Comparison of ENCODE assay signal across 9 cellular contexts in the genomic region with DNA sequence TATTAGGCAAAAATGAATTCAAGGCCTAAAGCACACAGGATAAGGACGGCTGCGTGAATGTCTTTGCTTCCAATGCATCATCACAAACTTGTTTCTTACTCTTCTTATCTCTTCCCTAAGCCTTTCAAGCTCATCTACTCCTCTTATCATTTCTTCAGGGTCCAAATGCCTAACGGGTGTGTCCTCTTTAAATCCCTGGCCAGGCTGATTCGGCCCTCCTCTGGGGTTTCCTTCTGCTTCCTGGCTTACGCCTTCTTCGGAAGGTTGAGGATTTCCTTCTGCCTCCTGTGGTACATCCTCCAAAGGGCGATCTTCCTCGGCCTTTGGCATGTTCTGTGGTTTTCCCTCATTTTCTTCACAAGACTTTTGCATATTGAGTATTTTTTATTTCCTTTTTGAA. TPM values are rescaled to one million over a fixed set of nuclear protein-coding genes. Genes with fewer than 3 reads are reported as not detected.
DNase-seq lines count a peak whose midpoint lies in the region; ATAC-seq and TF ChIP-seq lines count a peak whose summit lies in the region.
"Had no signal": no experiment of that assay in that cellular context is flagged by ENCODE, and none has a peak within 500 bp of the region (broad histone marks: within the 10 kb centered on the region; RNA-seq: fewer than 3 reads in every experiment).

No MANE protein-coding gene starts in this region.

- TF ChIP-seq CTCF in AG10803 (conservative IDR thresholded peaks at IDR 0.05; ENCODE audit: low read length), result no peak
- TF ChIP-seq CTCF in OCI-LY1 (IDR thresholded peaks at IDR 0.05; ENCODE audit: low read length), result no peak

- no peaks in the 10 kb centered on the region for H3K79me2 ChIP-seq in OCI-LY1 (ENCODE audit: insufficient read depth, low read length)

- no peak for ATAC-seq in naive thymus-derived CD4-positive, alpha-beta T cell
- no peak for ATAC-seq in GM18909 (IDR thresholded peaks at IDR 0.05; ENCODE audit: poor library complexity, unreplicated experiment)

- peaks cover 7% of the 10 kb centered on the region; the same call in 1 of the 2 replicates for H3K36me3 ChIP-seq in OCI-LY1 (ENCODE audit: insufficient read depth, low read length)
- H3K36me3 ChIP-seq in ectodermal cell (ENCODE audit: control insufficient read depth, insufficient read depth, low read length), result no peaks in the 10 kb centered on the region
- no peaks in the 10 kb centered on the region for H3K36me3 ChIP-seq in naive thymus-derived CD4-positive, alpha-beta T cell (ENCODE audit: control insufficient read depth in 2 of 3, insufficient read depth in 3 of 3, low read length in 3 of 3)

- H3K27me3 Mint-ChIP-seq in naive thymus-derived CD4-positive, alpha-beta T cell, result peaks cover 0 to 6% (median 0%) of the 10 kb centered on the region in 5 donors

- H3K27me3 ChIP-seq in OCI-LY1 (ENCODE audit: insufficient read depth, low read length), result no peaks in the 10 kb centered on the region
- no peaks in the 10 kb centered on the region for H3K27me3 ChIP-seq in ectodermal cell (ENCODE audit: control insufficient read depth, insufficient read depth, low read length, poor library complexity, severe bottlenecking)
- no peaks in the 10 kb centered on the region for H3K27me3 ChIP-seq in naive thymus-derived CD4-positive, alpha-beta T cell (ENCODE audit: control insufficient read depth in 2 of 2, insufficient read depth in 2 of 2, low read length in 2 of 2)

- intact Hi-C loops in naive thymus-derived CD4-positive, alpha-beta T cell (cut with micrococcal nuclease), result loop anchor here (1.0 to 10.0 kb wide), 4 partner anchors 38 to 431 kb away; a partner anchor contains a TSS

- H3K36me3 Mint-ChIP-seq in naive thymus-derived CD4-positive, alpha-beta T cell, result peaks cover 0 to 5% (median 0%) of the 10 kb centered on the region in 5 donors

- H3K4me3 ChIP-seq in AG10803 (ENCODE audit: low read length) (peak overlapping the region; percentile 75), OCI-LY1 (ENCODE audit: low read depth, low read length, poor library complexity, severe bottlenecking) (peak overlapping the region; percentile 83), ectodermal cell (ENCODE audit: insufficient read depth, low read depth, low read length) (peak overlapping the region; percentile 68)
- H3K4me3 ChIP-seq in naive thymus-derived CD4-positive, alpha-beta T cell (ENCODE audit: low read length), result peak overlapping the region; percentile 85

- H3K4me2 ChIP-seq in OCI-LY1 (ENCODE audit: low read length), result peak overlapping the region; percentile 72

- peaks cover 12 to 35% (median 20%) of the 10 kb centered on the region in 7 donors for H3K4me1 Mint-ChIP-seq in naive thymus-derived CD4-positive, alpha-beta T cell

- peak overlapping the region; percentile 92 to 98 (median 96) for H3K4me3 Mint-ChIP-seq in naive thymus-derived CD4-positive, alpha-beta T cell

- no peaks in the 10 kb centered on the region for H3K9me2 ChIP-seq in OCI-LY1 (ENCODE audit: low read depth, low read length)

- H3K9me3 ChIP-seq in OCI-LY1 (ENCODE audit: low read length) (no peaks in the 10 kb centered on the region), ectodermal cell (ENCODE audit: control insufficient read depth, low read length) (no peaks in the 10 kb centered on the region)
- no peaks in the 10 kb centered on the region for H3K9me3 ChIP-seq in naive thymus-derived CD4-positive, alpha-beta T cell (ENCODE audit: control insufficient read depth in 2 of 3, low read length in 3 of 3)

- H3K27ac Mint-ChIP-seq in naive thymus-derived CD4-positive, alpha-beta T cell, result peak overlapping the region; percentile 87 to 97 (median 94)

- H3K9ac ChIP-seq in OCI-LY1 (ENCODE audit: low read length), result peak overlapping the region; percentile 78; the same call in 1 of the 2 replicates

- H3K9me3 Mint-ChIP-seq in naive thymus-derived CD4-positive, alpha-beta T cell, result no peaks in the 10 kb centered on the region

- CTCF ChIA-PET in naive thymus-derived CD4-positive, alpha-beta T cell (lab: Charles Lee), result interaction anchor here (0.7 to 1.5 kb wide), 2 partner anchors 210 to 218 kb away, joined by 3 to 5 read pairs; no protein-coding TSS in a partner anchor

- 47 to 48% methylated on average over 6 to 8 of the region's 8 CpGs for WGBS in ectodermal cell, 2 experiments

- DNase-seq in AG10803 (ENCODE audit: low read depth) (peak; percentile 1), amygdala (lab: John Stamatoyannopoulos, UW) (no peak), NCI-H2196 treated with DMSO at 0.1 percent for 48 hours (lab: John Stamatoyannopoulos, UW; ENCODE audit: unreplicated experiment) (no peak), NCI-H1694 (lab: John Stamatoyannopoulos, UW) (no peak)
- no peak for DNase-seq in naive thymus-derived CD4-positive, alpha-beta T cell

- H3F3A ChIP-seq in OCI-LY1 (ENCODE audit: insufficient read depth, low read length), result no peaks in the 10 kb centered on the region

- H3K27ac ChIP-seq in OCI-LY1 (ENCODE audit: low read depth, low read length, poor library complexity, severe bottlenecking) (no peak overlapping the region), ectodermal cell (ENCODE audit: insufficient read depth, low read depth, low read length, poor library complexity, severe bottlenecking) (no peak overlapping the region)
- H3K27ac ChIP-seq in naive thymus-derived CD4-positive, alpha-beta T cell (ENCODE audit: low read depth, low read length), result peak overlapping the region; percentile 85

- H2AFZ ChIP-seq in OCI-LY1 (ENCODE audit: low read length), result no peak overlapping the region

- no peaks in the 10 kb centered on the region for H4K20me1 ChIP-seq in OCI-LY1 (ENCODE audit: insufficient read depth, low read length)

- POLR2A ChIA-PET in naive thymus-derived CD4-positive, alpha-beta T cell (lab: Charles Lee), result interaction anchor here (0.6 to 1.4 kb wide), 4 partner anchors 38 to 213 kb away, joined by 3 read pairs; no protein-coding TSS in a partner anchor

- peaks cover 6% of the 10 kb centered on the region for H3K4me1 ChIP-seq in OCI-LY1 (ENCODE audit: insufficient read depth, low read length, severe bottlenecking)
- peaks cover 7% of the 10 kb centered on the region for H3K4me1 ChIP-seq in ectodermal cell (ENCODE audit: control insufficient read depth, insufficient read depth, low read length)
- no peaks in the 10 kb centered on the region for H3K4me1 ChIP-seq in naive thymus-derived CD4-positive, alpha-beta T cell (ENCODE audit: control insufficient read depth in 2 of 2, insufficient read depth in 2 of 2, low read length in 2 of 2)

RNA-seq across cellular contexts. Expression of a gene that starts 1.3 kb away (rescaled TPM):
- polyA plus RNA-seq in ectodermal cell (2013, experiment 1 of 4), result 76.3 TPM
- 79.6 TPM for polyA plus RNA-seq in ectodermal cell (2013, experiment 2 of 4)
- polyA plus RNA-seq in ectodermal cell (2013, experiment 3 of 4), result 76.5 TPM
- 78.3 TPM for polyA plus RNA-seq in ectodermal cell (2013, experiment 4 of 4)
- 10 to 100 TPM; 12.2 to 35.0 (median 33.2) TPM for total RNA-seq in naive thymus-derived CD4-positive, alpha-beta T cell
- polyA plus RNA-seq in naive thymus-derived CD4-positive, alpha-beta T cell, result 10 to 100 TPM; 71.4 to 82.3 TPM

RNA-seq across cellular contexts. Expression of a gene that starts 22.9 kb away (rescaled TPM):
- polyA plus RNA-seq in ectodermal cell (2013, experiment 1 of 4), result not detected
- 0.16 TPM for polyA plus RNA-seq in ectodermal cell (2013, experiment 2 of 4)
- polyA plus RNA-seq in ectodermal cell (2013, experiment 3 of 4), result not detected
- polyA plus RNA-seq in ectodermal cell (2013, experiment 4 of 4), result not detected
- total RNA-seq in naive thymus-derived CD4-positive, alpha-beta T cell, result not detected
- polyA plus RNA-seq in naive thymus-derived CD4-positive, alpha-beta T cell, result not detected
- total RNA-seq: glomerular endothelial cell had no signal

RNA-seq across cellular contexts. Expression of a gene that starts 38.7 kb away (rescaled TPM):
- 70.6 TPM for polyA plus RNA-seq in ectodermal cell (2013, experiment 1 of 4)
- polyA plus RNA-seq in ectodermal cell (2013, experiment 2 of 4), result 71.3 TPM
- 76.7 TPM for polyA plus RNA-seq in ectodermal cell (2013, experiment 3 of 4)
- 83.9 TPM for polyA plus RNA-seq in ectodermal cell (2013, experiment 4 of 4)
- total RNA-seq in naive thymus-derived CD4-positive, alpha-beta T cell, result 10 to 100 TPM in 4 of 5 experiments, 1 to 10 TPM in 1; 8.8 to 51.2 (median 41.1) TPM
- polyA plus RNA-seq in naive thymus-derived CD4-positive, alpha-beta T cell, result 100 to 1,000 TPM in 1 of 2 donors, 10 to 100 TPM in 1; 94.7 to 120 TPM

RNA-seq across cellular contexts. Expression of a gene that starts 57.2 kb away (rescaled TPM):
- polyA plus RNA-seq in ectodermal cell (2013, experiment 1 of 4), result 30.4 TPM
- polyA plus RNA-seq in ectodermal cell (2013, experiment 2 of 4), result 30.2 TPM
- polyA plus RNA-seq in ectodermal cell (2013, experiment 3 of 4), result 26.4 TPM
- 30.1 TPM for polyA plus RNA-seq in ectodermal cell (2013, experiment 4 of 4)
- total RNA-seq in naive thymus-derived CD4-positive, alpha-beta T cell, result 10 to 100 TPM in 4 of 5 experiments, 1 to 10 TPM in 1; 4.8 to 48.5 (median 42.1) TPM
- polyA plus RNA-seq in naive thymus-derived CD4-positive, alpha-beta T cell, result 100 to 1,000 TPM in 1 of 2 donors, 10 to 100 TPM in 1; 92.5 to 126 TPM
